In genomic region chr5:176366575-176366894, GRCh38 we compare ENCODE assay signal across 9 cellular contexts. TPM values are rescaled to one million over a fixed set of nuclear protein-coding genes. Genes with fewer than 3 reads are reported as not detected.
DNase-seq lines count a peak whose midpoint lies in the region; ATAC-seq and TF ChIP-seq lines count a peak whose summit lies in the region.
"Had no signal": no experiment of that assay in that cellular context is flagged by ENCODE, and none has a peak within 500 bp of the region (broad histone marks: within the 10 kb centered on the region; RNA-seq: fewer than 3 reads in every experiment).

No MANE protein-coding gene starts in this region.

- POLR2A ChIA-PET in activated naive CD8-positive, alpha-beta T cell treated with anti-CD3 and anti-CD28 coated beads, Interleukin-2, amount 10 ng/mL, durations not matched to agents 7 days and 5 days (lab: Charles Lee), result interaction anchor here (0.9 kb wide), 1 partner anchor 9 kb away, joined by 5 read pairs; no protein-coding TSS in a partner anchor

- TF ChIP-seq POLR2A in spleen (IDR thresholded peaks at IDR 0.05), result no peak

- TF ChIP-seq CTCF in spleen (IDR thresholded peaks at IDR 0.05 in 8 of 11, conservative IDR thresholded peaks at IDR 0.05 in 3 of 11), result no peak

- no peak for ATAC-seq in activated naive CD8-positive, alpha-beta T cell treated with anti-CD3 and anti-CD28 coated beads, Interleukin-2, amount 10 ng/mL, durations not matched to agents 7 days and 5 days (ENCODE audit: low read depth)

- H3K9me3 Mint-ChIP-seq in T-helper 1 cell treated with Interleukin-12 subunit alpha and Interleukin-12 subunit beta and Interleukin-4 antibody, amounts not matched to agents 30 μg/mL and 1 μg/mL, for 36 hours, result no peaks in the 10 kb centered on the region
- no peaks in the 10 kb centered on the region for H3K9me3 Mint-ChIP-seq in activated naive CD8-positive, alpha-beta T cell treated with anti-CD3 and anti-CD28 coated beads, Interleukin-2, amount 10 ng/mL, durations not matched to agents 7 days and 5 days

- 86 to 92% (median 87%) methylated on average over 11 of the region's 11 CpGs for WGBS in spleen, 5 donors

- no peak overlapping the region for H3K27ac ChIP-seq in spleen
- H3K27ac ChIP-seq: KMS-11 had no signal

- no peaks in the 10 kb centered on the region for H3K9me3 ChIP-seq in spleen

- H3K4me1 ChIP-seq in spleen, result peaks cover 10 to 40% (median 26%) of the 10 kb centered on the region in 6 donors

- H3K27me3 ChIP-seq in spleen (replicated peaks in 1 of 7), result peaks cover 0 to 18% (median 0%) of the 10 kb centered on the region in 7 donors

- peak overlapping the region; percentile 72 for H3K27ac Mint-ChIP-seq in T-helper 1 cell treated with Interleukin-12 subunit alpha and Interleukin-12 subunit beta and Interleukin-4 antibody, amounts not matched to agents 30 μg/mL and 1 μg/mL, for 36 hours
- peak overlapping the region; percentile 31 for H3K27ac Mint-ChIP-seq in activated naive CD8-positive, alpha-beta T cell treated with anti-CD3 and anti-CD28 coated beads, Interleukin-2, amount 10 ng/mL, durations not matched to agents 7 days and 5 days

- peak overlapping the region; percentile 75 for H3K4me3 Mint-ChIP-seq in T-helper 1 cell treated with Interleukin-12 subunit alpha and Interleukin-12 subunit beta and Interleukin-4 antibody, amounts not matched to agents 30 μg/mL and 1 μg/mL, for 36 hours
- peak overlapping the region; percentile 72 for H3K4me3 Mint-ChIP-seq in activated naive CD8-positive, alpha-beta T cell treated with anti-CD3 and anti-CD28 coated beads, Interleukin-2, amount 10 ng/mL, durations not matched to agents 7 days and 5 days

- intact Hi-C loops in spleen (cut with DNase I; ENCODE audit: low total_unique reads), result no loop called here

- DNase-seq in T-helper 1 cell (no peak), spleen (no peak), NCI-H2196 (lab: John Stamatoyannopoulos, UW; ENCODE audit: unreplicated experiment) (no peak), retina (no peak)
- no peak for DNase-seq in activated naive CD8-positive, alpha-beta T cell treated with anti-CD3 and anti-CD28 coated beads, Interleukin-2, amount 10 ng/mL, durations not matched to agents 7 days and 5 days
- DNase-seq in effector CD8-positive, alpha-beta T cell (lab: John Stamatoyannopoulos, UW), result no peak

- H3K4me3 ChIP-seq in iPS-11a (ENCODE audit: low read depth, low read length) (peak overlapping the region; percentile 65), spleen (peak overlapping the region in 6 of 8 donors; percentile 70 to 96 (median 80))

- H3K36me3 ChIP-seq in spleen, result peaks cover 0 to 34% (median 0%) of the 10 kb centered on the region in 6 donors

- no peaks in the 10 kb centered on the region for H3K27me3 Mint-ChIP-seq in T-helper 1 cell treated with Interleukin-12 subunit alpha and Interleukin-12 subunit beta and Interleukin-4 antibody, amounts not matched to agents 30 μg/mL and 1 μg/mL, for 36 hours (ENCODE audit: low read depth)
- H3K27me3 Mint-ChIP-seq in activated naive CD8-positive, alpha-beta T cell treated with anti-CD3 and anti-CD28 coated beads, Interleukin-2, amount 10 ng/mL, durations not matched to agents 7 days and 5 days, result no peaks in the 10 kb centered on the region

- peaks cover 13% of the 10 kb centered on the region for H3K36me3 Mint-ChIP-seq in T-helper 1 cell treated with Interleukin-12 subunit alpha and Interleukin-12 subunit beta and Interleukin-4 antibody, amounts not matched to agents 30 μg/mL and 1 μg/mL, for 36 hours (ENCODE audit: low read depth)
- H3K36me3 Mint-ChIP-seq in activated naive CD8-positive, alpha-beta T cell treated with anti-CD3 and anti-CD28 coated beads, Interleukin-2, amount 10 ng/mL, durations not matched to agents 7 days and 5 days, result peaks cover 10% of the 10 kb centered on the region

- peaks cover 24% of the 10 kb centered on the region for H3K4me1 Mint-ChIP-seq in T-helper 1 cell treated with Interleukin-12 subunit alpha and Interleukin-12 subunit beta and Interleukin-4 antibody, amounts not matched to agents 30 μg/mL and 1 μg/mL, for 36 hours (ENCODE audit: low read depth)
- H3K4me1 Mint-ChIP-seq in activated naive CD8-positive, alpha-beta T cell treated with anti-CD3 and anti-CD28 coated beads, Interleukin-2, amount 10 ng/mL, durations not matched to agents 7 days and 5 days, result peaks cover 26% of the 10 kb centered on the region

RNA-seq across cellular contexts. Expression of gene ARL10, which starts 1.2 kb away (rescaled TPM):
- 10 to 100 TPM; 10.5 to 12.5 TPM for total RNA-seq in activated naive CD8-positive, alpha-beta T cell treated with anti-CD3 and anti-CD28 coated beads, Interleukin-2, amount 10 ng/mL, durations not matched to agents 7 days and 5 days
- total RNA-seq in spleen, result 10 to 100 TPM in 3 of 7 donors, 1 to 10 TPM in 4; 4.7 to 17.8 (median 9.0) TPM
- polyA plus RNA-seq in spleen, result 1 to 10 TPM; 1.6 to 4.0 (median 2.6) TPM

RNA-seq across cellular contexts. Expression of gene KIAA1191, which starts 5.0 kb away (rescaled TPM):
- 10 to 100 TPM; 70.0 to 72.0 TPM for total RNA-seq in activated naive CD8-positive, alpha-beta T cell treated with anti-CD3 and anti-CD28 coated beads, Interleukin-2, amount 10 ng/mL, durations not matched to agents 7 days and 5 days
- total RNA-seq in spleen, result 10 to 100 TPM; 60.2 to 99.0 (median 75.1) TPM
- polyA plus RNA-seq in spleen, result 10 to 100 TPM; 24.4 to 34.4 (median 26.3) TPM

RNA-seq across cellular contexts. Expression of gene NOP16, which starts 21.9 kb away (rescaled TPM):
- total RNA-seq in activated naive CD8-positive, alpha-beta T cell treated with anti-CD3 and anti-CD28 coated beads, Interleukin-2, amount 10 ng/mL, durations not matched to agents 7 days and 5 days, result 10 to 100 TPM; 27.5 to 30.3 TPM
- 10 to 100 TPM in 5 of 7 donors, 1 to 10 TPM in 2; 5.9 to 23.3 (median 12.4) TPM for total RNA-seq in spleen
- 10 to 100 TPM; 37.4 to 47.1 (median 41.5) TPM for polyA plus RNA-seq in spleen

RNA-seq across cellular contexts. Expression of gene HIGD2A, which starts 22.0 kb away (rescaled TPM):
- total RNA-seq in activated naive CD8-positive, alpha-beta T cell treated with anti-CD3 and anti-CD28 coated beads, Interleukin-2, amount 10 ng/mL, durations not matched to agents 7 days and 5 days, result 10 to 100 TPM; 97.6 to 97.7 TPM
- 100 to 1,000 TPM in 4 of 7 donors, 10 to 100 TPM in 3; 89.3 to 191 (median 102) TPM for total RNA-seq in spleen
- 100 to 1,000 TPM; 196 to 276 (median 220) TPM for polyA plus RNA-seq in spleen

RNA-seq across cellular contexts. Expression of gene CLTB, which starts 49.8 kb away (rescaled TPM):
- total RNA-seq in activated naive CD8-positive, alpha-beta T cell treated with anti-CD3 and anti-CD28 coated beads, Interleukin-2, amount 10 ng/mL, durations not matched to agents 7 days and 5 days, result 10 to 100 TPM; 52.8 to 53.1 TPM
- 10 to 100 TPM; 51.9 to 70.2 (median 62.9) TPM for total RNA-seq in spleen
- polyA plus RNA-seq in spleen, result 10 to 100 TPM; 64.1 to 98.4 (median 69.2) TPM
